1 cellular context compared by ENCODE assay signal in the genomic region with DNA sequence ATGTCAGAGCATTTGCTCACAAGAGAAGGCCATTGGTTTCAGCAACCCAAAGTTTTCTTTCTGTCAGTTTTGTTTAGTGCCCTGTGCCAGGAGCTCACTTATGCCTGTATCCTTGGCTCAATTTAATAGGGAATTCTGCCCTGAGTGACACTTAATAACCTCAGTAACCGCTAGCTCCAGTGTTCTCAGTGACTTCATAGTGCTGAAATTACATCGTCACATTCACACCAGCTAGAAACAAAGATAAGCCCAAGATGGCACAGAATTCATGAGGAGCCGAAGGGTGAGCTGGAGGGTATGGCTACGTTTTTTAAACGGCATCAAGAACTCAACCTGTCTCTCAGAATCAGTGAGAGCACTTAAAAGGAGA.
TF ChIP-seq lines count a peak whose summit lies in the region.

No MANE protein-coding gene starts in this region.

TF ChIP-seq in IMR-90, 13 proteins besides CTCF, POLR2A, EP300 and RAD21:
- TF ChIP-seq, protein P1, sequence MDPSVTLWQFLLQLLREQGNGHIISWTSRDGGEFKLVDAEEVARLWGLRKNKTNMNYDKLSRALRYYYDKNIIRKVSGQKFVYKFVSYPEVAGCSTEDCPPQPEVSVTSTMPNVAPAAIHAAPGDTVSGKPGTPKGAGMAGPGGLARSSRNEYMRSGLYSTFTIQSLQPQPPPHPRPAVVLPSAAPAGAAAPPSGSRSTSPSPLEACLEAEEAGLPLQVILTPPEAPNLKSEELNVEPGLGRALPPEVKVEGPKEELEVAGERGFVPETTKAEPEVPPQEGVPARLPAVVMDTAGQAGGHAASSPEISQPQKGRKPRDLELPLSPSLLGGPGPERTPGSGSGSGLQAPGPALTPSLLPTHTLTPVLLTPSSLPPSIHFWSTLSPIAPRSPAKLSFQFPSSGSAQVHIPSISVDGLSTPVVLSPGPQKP (IDR thresholded peaks at IDR 0.05; ENCODE audit: borderline replicate concordance, low read depth, low read length), result no peak
- no peak for TF ChIP-seq BHLHE40 (IDR thresholded peaks at IDR 0.05; ENCODE audit: low read depth, low read length)
- no peak for TF ChIP-seq RFX5 (IDR thresholded peaks at IDR 0.05; ENCODE audit: low read depth, low read length)
- TF ChIP-seq FOS (IDR thresholded peaks at IDR 0.05; ENCODE audit: low read depth, low read length), result no peak
- TF ChIP-seq MAFK (IDR thresholded peaks at IDR 0.05; ENCODE audit: low read depth, low read length), result no peak
- TF ChIP-seq MAZ (IDR thresholded peaks at IDR 0.05; ENCODE audit: borderline replicate concordance, low read depth, low read length), result no peak
